10 cellular contexts compared by ENCODE assay signal in the genomic region with DNA sequence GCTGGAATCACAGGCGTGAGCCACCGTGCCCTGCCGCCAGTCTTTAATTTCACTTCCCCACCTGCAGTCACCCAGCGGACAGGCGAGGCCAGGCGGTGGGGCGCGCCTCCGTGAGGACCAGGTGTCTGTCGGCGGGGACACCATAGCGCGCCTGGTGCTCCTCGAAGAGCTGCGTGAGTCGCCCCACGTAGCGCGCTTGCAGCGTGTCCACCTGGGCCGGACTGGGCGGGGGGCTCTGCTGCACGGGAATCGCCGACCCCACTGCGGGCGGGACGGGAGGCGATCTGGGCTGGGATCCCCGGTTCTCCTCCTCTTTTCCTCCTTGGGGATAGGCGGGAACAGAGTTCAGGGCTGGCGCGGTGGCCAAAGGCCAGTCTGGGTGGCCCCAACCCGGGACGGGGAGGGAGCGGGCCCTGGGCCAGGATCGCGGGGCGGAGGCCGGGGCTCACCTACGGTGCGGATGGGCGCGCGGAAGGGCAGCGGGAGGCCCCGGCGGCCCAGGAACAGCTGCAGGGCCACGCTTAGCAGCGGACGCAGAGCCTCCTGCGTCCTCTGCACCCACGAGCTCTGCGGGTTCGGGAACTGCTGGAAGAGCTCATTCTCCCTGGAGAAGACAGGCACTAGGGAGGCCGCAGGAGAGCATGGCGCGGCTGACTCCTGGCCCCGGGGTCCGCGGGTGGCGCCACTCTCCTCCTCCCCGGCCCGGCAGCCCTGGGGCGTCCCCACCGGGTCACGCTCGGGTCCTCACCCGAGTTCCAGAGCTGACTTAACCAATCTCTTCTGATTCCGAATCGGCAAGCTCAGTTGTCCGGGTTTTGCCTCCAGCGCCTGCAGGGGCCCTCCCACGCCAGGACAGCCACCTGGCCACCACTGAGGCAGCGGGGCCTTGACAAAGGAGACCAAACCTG. TPM values are rescaled to one million over a fixed set of nuclear protein-coding genes. Genes with fewer than 3 reads are reported as not detected.
DNase-seq lines count a peak whose midpoint lies in the region; ATAC-seq and TF ChIP-seq lines count a peak whose summit lies in the region.
"Had no signal": no experiment of that assay in that cellular context is flagged by ENCODE, and none has a peak within 500 bp of the region (broad histone marks: within the 10 kb centered on the region; RNA-seq: fewer than 3 reads in every experiment).

No MANE protein-coding gene starts in this region.

- peak; percentile 63 for DNase-seq in NCI-H146 (lab: John Stamatoyannopoulos, UW)
- DNase-seq in NCI-H146 treated with DMSO at 0.1 percent for 48 hours (lab: John Stamatoyannopoulos, UW; ENCODE audit: unreplicated experiment) = no peak
- peak; percentile 54 for DNase-seq in germinal center (ENCODE audit: low spot score)
- DNase-seq in skeletal muscle cell (ENCODE audit: low read depth) = no peak
- no peak for DNase-seq in esophagus squamous epithelium (lab: John Stamatoyannopoulos, UW)
- DNase-seq: activated CD8-positive, alpha-beta memory T cell treated with anti-CD3 and anti-CD28 coated beads, Interleukin-2, amount 10 ng/mL, durations not matched to agents 7 days and 5 days; NCI-H1105; SHP77 treated with DMSO at 0.1 percent for 48 hours; stimulated activated naive CD4-positive, alpha-beta T cell had no signal

- H3K36me3 ChIP-seq in esophagus squamous epithelium = peaks cover 0 to 7% (median 0%) of the 10 kb centered on the region in 3 donors

- WGBS in esophagus squamous epithelium, 2 donors = 0% methylated on average over 1 of the region's 75 CpGs

- intact Hi-C loops in esophagus squamous epithelium (cut with DNase I) = no loop called here

- no peak for TF ChIP-seq POLR2A in esophagus squamous epithelium (IDR thresholded peaks at IDR 0.05)

- peaks cover 0 to 71% (median 16%) of the 10 kb centered on the region in 4 donors for H3K27me3 ChIP-seq in esophagus squamous epithelium

- H3K27ac ChIP-seq in esophagus squamous epithelium = no peak overlapping the region

- no peak for TF ChIP-seq CTCF in esophagus squamous epithelium (IDR thresholded peaks at IDR 0.05)

- H3K4me3 ChIP-seq in skeletal muscle cell (ENCODE audit: low read depth, low read length) = peak overlapping the region; percentile 7
- H3K4me3 ChIP-seq in esophagus squamous epithelium = peak overlapping the region in 2 of 4 donors; percentile 22 to 48

- H3K9me3 ChIP-seq in esophagus squamous epithelium = no peaks in the 10 kb centered on the region

- no peak for ATAC-seq in HG02798 (IDR thresholded peaks at IDR 0.05; ENCODE audit: poor library complexity, unreplicated experiment)
- ATAC-seq: activated CD8-positive, alpha-beta memory T cell treated with anti-CD3 and anti-CD28 coated beads, Interleukin-2, amount 10 ng/mL, durations not matched to agents 7 days and 5 days had no signal

- H3K4me1 ChIP-seq in esophagus squamous epithelium = peaks cover 6 to 14% (median 10%) of the 10 kb centered on the region in 3 donors

RNA-seq across cellular contexts. Expression of a gene that starts 1.1 kb away (rescaled TPM):
- not detected for total RNA-seq in esophagus squamous epithelium
- total RNA-seq: activated CD8-positive, alpha-beta memory T cell treated with anti-CD3 and anti-CD28 coated beads, Interleukin-2, amount 10 ng/mL, durations not matched to agents 7 days and 5 days had no signal

RNA-seq across cellular contexts. Expression of a gene that starts 15.4 kb away (rescaled TPM):
- total RNA-seq in esophagus squamous epithelium = 10 to 100 TPM in 2 of 4 donors, 1 to 10 TPM in 2; 2.5 to 14.5 (median 9.7) TPM

RNA-seq across cellular contexts. Expression of a gene that starts 16.0 kb away (rescaled TPM):
- 10 to 100 TPM; 51.3 to 87.9 (median 64.4) TPM for total RNA-seq in esophagus squamous epithelium

RNA-seq across cellular contexts. Expression of a gene that starts 21.9 kb away (rescaled TPM):
- not detected for total RNA-seq in esophagus squamous epithelium
- total RNA-seq: activated CD8-positive, alpha-beta memory T cell treated with anti-CD3 and anti-CD28 coated beads, Interleukin-2, amount 10 ng/mL, durations not matched to agents 7 days and 5 days had no signal

RNA-seq across cellular contexts. Expression of a gene that starts 35.7 kb away (rescaled TPM):
- 1 to 10 TPM; 3.1 to 6.7 (median 4.2) TPM for total RNA-seq in esophagus squamous epithelium

Comparison
In these comparisons a context has a peak if more than half of its experiments do, and no peak if none do; other contexts are left out.
1. DNase-seq: peak in NCI-H146 (single experiment) and germinal center (single experiment); none in NCI-H146 treated with DMSO at 0.1 percent for 48 hours (single experiment), skeletal muscle cell (single experiment) and esophagus squamous epithelium (single experiment).